8 cellular contexts compared by ENCODE assay signal in the genomic region with DNA sequence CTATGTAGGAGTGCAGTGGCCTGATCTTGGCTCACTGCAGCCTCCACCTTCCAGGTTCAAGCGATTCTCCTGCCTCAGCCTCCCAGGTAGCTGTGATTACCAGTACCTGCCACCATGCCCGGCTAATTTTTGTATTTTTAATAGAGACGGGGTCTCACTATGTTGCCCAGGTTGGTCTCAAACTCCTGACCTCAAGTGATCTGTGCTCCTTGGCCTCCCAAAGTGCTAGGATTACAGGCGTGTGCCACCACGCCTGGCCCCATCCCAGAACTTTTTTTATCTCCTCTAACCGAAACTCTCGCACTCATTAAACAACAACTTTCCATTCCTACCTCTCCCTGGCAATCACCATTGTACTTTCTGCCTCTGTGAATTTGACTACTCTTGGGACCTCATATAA. TPM values are rescaled to one million over a fixed set of nuclear protein-coding genes. Genes with fewer than 3 reads are reported as not detected.
DNase-seq lines count a peak whose midpoint lies in the region; ATAC-seq and TF ChIP-seq lines count a peak whose summit lies in the region.
"Not testable (repeated sequence)": the region's sequence is repeated elsewhere in the genome, so short reads cannot be mapped to it uniquely, and the experiment has no call there.

No MANE protein-coding gene starts in this region.

- peak overlapping the region; percentile 95; the same call in 1 of the 2 replicates for H3K4me2 ChIP-seq in BLaER1
- not testable (repeated sequence) for H3K4me2 ChIP-seq in GM23338

- H3K27me3 ChIP-seq in BLaER1; GM23338 (ENCODE audit: insufficient read depth); esophagus muscularis mucosa: not testable (repeated sequence)

- not testable (repeated sequence) for H3K4me3 ChIP-seq in BLaER1, GM23338, esophagus muscularis mucosa

- not testable (repeated sequence) for ATAC-seq in GM23338; activated T-cell treated with anti-CD3 and anti-CD28 coated beads, Interleukin-2, amount 50 U/mL, for 4 hours; activated naive CD8-positive, alpha-beta T cell treated with anti-CD3 and anti-CD28 coated beads, Interleukin-2, amount 10 ng/mL, durations not matched to agents 7 days and 5 days (ENCODE audit: low read depth); naive thymus-derived CD8-positive, alpha-beta T cell

- H3K27ac Mint-ChIP-seq in GM23338, progenitor cell of endocrine pancreas: not testable (repeated sequence)
- H3K27ac Mint-ChIP-seq in activated naive CD8-positive, alpha-beta T cell treated with anti-CD3 and anti-CD28 coated beads, Interleukin-2, amount 10 ng/mL, durations not matched to agents 7 days and 5 days: peak overlapping the region; percentile 0
- peak overlapping the region; percentile 5 to 97 (median 69) for H3K27ac Mint-ChIP-seq in naive thymus-derived CD8-positive, alpha-beta T cell

- 0 out of 2 replicates have a peak, but pooled peaks cover 13% of the 10 kb centered on the region for H3F3A ChIP-seq in GM23338 (replicated peaks; ENCODE audit: low read depth)

- H3K36me3 Mint-ChIP-seq in GM23338 (ENCODE audit: low read depth); activated T-cell treated with anti-CD3 and anti-CD28 coated beads, Interleukin-2, amount 50 U/mL, for 4 hours (ENCODE audit: insufficient read depth); activated naive CD8-positive, alpha-beta T cell treated with anti-CD3 and anti-CD28 coated beads, Interleukin-2, amount 10 ng/mL, durations not matched to agents 7 days and 5 days; naive thymus-derived CD8-positive, alpha-beta T cell; progenitor cell of endocrine pancreas (ENCODE audit: insufficient read depth): not testable (repeated sequence)

- not testable (repeated sequence) for TF ChIP-seq POLR2A in esophagus muscularis mucosa (IDR thresholded peaks at IDR 0.05; ENCODE audit: low read depth)

- intact Hi-C loops in esophagus muscularis mucosa (cut with DNase I): loop anchor here (10.0 kb wide), 1 partner anchor 197 kb away; a partner anchor contains a TSS

- POLR2A ChIA-PET in activated naive CD8-positive, alpha-beta T cell treated with anti-CD3 and anti-CD28 coated beads, Interleukin-2, amount 10 ng/mL, durations not matched to agents 7 days and 5 days (lab: Charles Lee): interaction anchor here (3.4 kb wide), 1 partner anchor 34 kb away, joined by 40 read pairs; a partner anchor contains a TSS
- POLR2A ChIA-PET in naive thymus-derived CD8-positive, alpha-beta T cell (lab: Charles Lee): interaction anchor here (2.8 kb wide), 1 partner anchor 69 kb away, joined by 19 read pairs; a partner anchor contains a TSS

- H2AFZ ChIP-seq in GM23338: not testable (repeated sequence)

- H3K9me3 Mint-ChIP-seq in GM23338; activated T-cell treated with anti-CD3 and anti-CD28 coated beads, Interleukin-2, amount 50 U/mL, for 4 hours; activated naive CD8-positive, alpha-beta T cell treated with anti-CD3 and anti-CD28 coated beads, Interleukin-2, amount 10 ng/mL, durations not matched to agents 7 days and 5 days; naive thymus-derived CD8-positive, alpha-beta T cell; progenitor cell of endocrine pancreas (ENCODE audit: low read depth): not testable (repeated sequence)

- not testable (repeated sequence) for H3K27ac ChIP-seq in BLaER1; GM23338 (ENCODE audit: low read depth)
- H3K27ac ChIP-seq in VCaP (peak overlapping the region; percentile 86; the same call in 1 of the 2 replicates), esophagus muscularis mucosa (replicated peaks in 1 of 4) (peak overlapping the region in 3 of 4 donors; percentile 91 to 96 (median 92))

- TF ChIP-seq EP300 in esophagus muscularis mucosa (IDR thresholded peaks at IDR 0.05): not testable (repeated sequence)

- peak overlapping the region; percentile 3; the same call in 2 of the 3 replicates for H3K4me3 Mint-ChIP-seq in GM23338
- peak overlapping the region; percentile 30 for H3K4me3 Mint-ChIP-seq in activated T-cell treated with anti-CD3 and anti-CD28 coated beads, Interleukin-2, amount 50 U/mL, for 4 hours
- H3K4me3 Mint-ChIP-seq in activated naive CD8-positive, alpha-beta T cell treated with anti-CD3 and anti-CD28 coated beads, Interleukin-2, amount 10 ng/mL, durations not matched to agents 7 days and 5 days: peak overlapping the region; percentile 1
- peak overlapping the region; percentile 0 to 91 (median 42) for H3K4me3 Mint-ChIP-seq in naive thymus-derived CD8-positive, alpha-beta T cell
- peak overlapping the region; percentile 9 for H3K4me3 Mint-ChIP-seq in progenitor cell of endocrine pancreas (ENCODE audit: low read depth)

- H3K36me3 ChIP-seq in BLaER1 (peaks cover 13% of the 10 kb centered on the region; the same call in 1 of the 2 replicates), esophagus muscularis mucosa (peaks cover 0 to 18% (median 2%) of the 10 kb centered on the region in 4 donors)
- not testable (repeated sequence) for H3K36me3 ChIP-seq in GM23338 (ENCODE audit: insufficient read depth)

- H3K9me2 ChIP-seq in GM23338 (ENCODE audit: insufficient read depth): not testable (repeated sequence)

- H3K9ac ChIP-seq in BLaER1: not testable (repeated sequence)

- peaks cover 25% of the 10 kb centered on the region for H3K79me2 ChIP-seq in GM23338 (replicated peaks; ENCODE audit: insufficient read depth)

- H3K4me1 Mint-ChIP-seq in GM23338: peaks cover 29% of the 10 kb centered on the region
- H3K4me1 Mint-ChIP-seq in activated T-cell treated with anti-CD3 and anti-CD28 coated beads, Interleukin-2, amount 50 U/mL, for 4 hours (ENCODE audit: low read depth): peaks cover 30% of the 10 kb centered on the region
- H3K4me1 Mint-ChIP-seq in activated naive CD8-positive, alpha-beta T cell treated with anti-CD3 and anti-CD28 coated beads, Interleukin-2, amount 10 ng/mL, durations not matched to agents 7 days and 5 days: peaks cover 22% of the 10 kb centered on the region
- H3K4me1 Mint-ChIP-seq in naive thymus-derived CD8-positive, alpha-beta T cell: peaks cover 9 to 40% (median 31%) of the 10 kb centered on the region in 4 donors
- not testable (repeated sequence) for H3K4me1 Mint-ChIP-seq in progenitor cell of endocrine pancreas (ENCODE audit: low read depth)

- not testable (repeated sequence) for TF ChIP-seq CTCF in GM23338 (conservative IDR thresholded peaks at IDR 0.05; ENCODE audit: low read depth in 2 of 2); VCaP (conservative IDR thresholded peaks at IDR 0.05); esophagus muscularis mucosa (IDR thresholded peaks at IDR 0.05); progenitor cell of endocrine pancreas (IDR thresholded peaks at IDR 0.05; ENCODE audit: unreplicated experiment)

- H3K27me3 Mint-ChIP-seq in GM23338 (ENCODE audit: insufficient read depth, low read depth, poor library complexity): peaks cover 12% of the 10 kb centered on the region
- H3K27me3 Mint-ChIP-seq in activated T-cell treated with anti-CD3 and anti-CD28 coated beads, Interleukin-2, amount 50 U/mL, for 4 hours (ENCODE audit: low read depth); activated naive CD8-positive, alpha-beta T cell treated with anti-CD3 and anti-CD28 coated beads, Interleukin-2, amount 10 ng/mL, durations not matched to agents 7 days and 5 days; naive thymus-derived CD8-positive, alpha-beta T cell; progenitor cell of endocrine pancreas: not testable (repeated sequence)

- DNase-seq in GM23338 (ENCODE audit: low spot score); activated T-cell treated with anti-CD3 and anti-CD28 coated beads, Interleukin-2, amount 50 U/mL, for 4 hours; activated naive CD8-positive, alpha-beta T cell treated with anti-CD3 and anti-CD28 coated beads, Interleukin-2, amount 10 ng/mL, durations not matched to agents 7 days and 5 days; esophagus muscularis mucosa (ENCODE audit: extremely low spot score); naive thymus-derived CD8-positive, alpha-beta T cell; progenitor cell of endocrine pancreas (ENCODE audit: low spot score, unreplicated experiment): not testable (repeated sequence)

- H3K4me1 ChIP-seq in BLaER1 (peaks cover 19% of the 10 kb centered on the region), esophagus muscularis mucosa (peaks cover 24 to 62% (median 49%) of the 10 kb centered on the region in 4 donors)
- not testable (repeated sequence) for H3K4me1 ChIP-seq in GM23338 (ENCODE audit: insufficient read depth)

- 91% methylated on average over 7 of the region's 7 CpGs for WGBS in esophagus muscularis mucosa

- H3K9me3 ChIP-seq in BLaER1, esophagus muscularis mucosa: not testable (repeated sequence)

- H4K20me1 ChIP-seq in BLaER1; GM23338 (replicated peaks; ENCODE audit: insufficient read depth): not testable (repeated sequence)

RNA-seq across cellular contexts. Expression of a gene that starts 33.2 kb away (rescaled TPM):
- total RNA-seq in GM23338 (2014; rRNA removed; shearing (Covaris generic)): 403 and 462 TPM in 2 replicates
- polyA plus RNA-seq in GM23338 (2016; fragmentation: Nextera tagmentation; extraction: Ambion mirVana): 800 and 889 TPM in 2 replicates
- 100 to 1,000 TPM; 313 to 333 (median 321) TPM for total RNA-seq in activated T-cell treated with anti-CD3 and anti-CD28 coated beads, Interleukin-2, amount 50 U/mL, for 4 hours
- 100 to 1,000 TPM; 363 to 369 TPM for total RNA-seq in activated naive CD8-positive, alpha-beta T cell treated with anti-CD3 and anti-CD28 coated beads, Interleukin-2, amount 10 ng/mL, durations not matched to agents 7 days and 5 days
- 10 to 100 TPM; 69.1 to 77.4 (median 72.1) TPM for total RNA-seq in esophagus muscularis mucosa
- 100 to 1,000 TPM; 252 to 263 TPM for total RNA-seq in naive thymus-derived CD8-positive, alpha-beta T cell
- polyA plus RNA-seq in naive thymus-derived CD8-positive, alpha-beta T cell: 100 to 1,000 TPM; 248 to 285 (median 249) TPM
- total RNA-seq in progenitor cell of endocrine pancreas: 596 and 597 TPM in 2 replicates
